8 cellular contexts compared by ENCODE assay signal in genomic region chr17:75130632-75131277, GRCh38. TPM values are rescaled to one million over a fixed set of nuclear protein-coding genes. Genes with fewer than 3 reads are reported as not detected.
DNase-seq lines count a peak whose midpoint lies in the region; ATAC-seq and TF ChIP-seq lines count a peak whose summit lies in the region.

No MANE protein-coding gene starts in this region.

- TF ChIP-seq CTCF in lung (IDR thresholded peaks at IDR 0.05; ENCODE audit: control extremely low read depth, extremely low read depth) = peak; percentile 1

- peak overlapping the region; percentile 58 for H3K27ac ChIP-seq in GM23248
- peak overlapping the region; percentile 70 for H3K27ac ChIP-seq in duodenal mucosa (ENCODE audit: low read depth, low read length)
- H3K27ac ChIP-seq in lung (ENCODE audit: low read depth in 1 of 2, low read length in 1 of 2) = peak overlapping the region; percentile 86 to 94

- H3K4me1 ChIP-seq in GM23248 (ENCODE audit: insufficient read depth) (no peaks in the 10 kb centered on the region), duodenal mucosa (ENCODE audit: control insufficient read depth in 1 of 2, insufficient read depth in 2 of 2, low read length in 2 of 2) (peaks cover 16 to 19% of the 10 kb centered on the region in 2 donors), lung (ENCODE audit: control insufficient read depth in 2 of 2, insufficient read depth in 2 of 2, low read length in 2 of 2) (peaks cover 0 to 5% of the 10 kb centered on the region in 2 donors)

- WGBS in GM23248 (ENCODE audit: low coverage in 1 of 2, low lambda C conversion rate in 2 of 2, missing lambda C conversion rate in 2 of 2), 2 experiments = 13 to 18% methylated on average over 19 to 29 of the region's 29 CpGs
- 13 to 17% methylated on average over 27 to 29 of the region's 29 CpGs for WGBS in lung, 2 donors

- peaks cover 20% of the 10 kb centered on the region; the same call in 1 of the 2 replicates for H3K79me2 ChIP-seq in GM23248 (ENCODE audit: insufficient read depth)

- in situ Hi-C loops in GM23248 (cut with MboI) = no loop called here

- H3K4me3 ChIP-seq in GM23248 (peak overlapping the region; percentile 86), duodenal mucosa (ENCODE audit: low read depth in 1 of 2, low read length in 2 of 2) (peak overlapping the region; percentile 77 to 79), lung (peak overlapping the region; percentile 75)

- CTCF ChIA-PET in activated CD4-positive, alpha-beta T cell treated with anti-CD3 and anti-CD28 coated beads, Interleukin-2, amount 10 ng/mL, durations not matched to agents 7 days and 5 days (lab: Charles Lee) = interaction anchor here (0.5 to 13.8 kb wide), 19 partner anchors 10 to 169 kb away, joined by 3 to 150 read pairs (median 4); no protein-coding TSS in a partner anchor

- ATAC-seq in lung (ENCODE audit: insufficient read depth, low FRiP score) = peak; percentile 52
- no peak for ATAC-seq in GM18870 (IDR thresholded peaks at IDR 0.05; ENCODE audit: unreplicated experiment)

- H3K36me3 Mint-ChIP-seq in activated CD4-positive, alpha-beta T cell treated with anti-CD3 and anti-CD28 coated beads, Interleukin-2, amount 10 ng/mL, durations not matched to agents 7 days and 5 days (ENCODE audit: low read depth) = peaks cover 22% of the 10 kb centered on the region

- H3K36me3 ChIP-seq in GM23248 (ENCODE audit: low read depth) (0 out of 2 replicates have a peak, but pooled peaks cover 2% of the 10 kb centered on the region), duodenal mucosa (ENCODE audit: control insufficient read depth in 1 of 2, insufficient read depth in 2 of 2, low read length in 2 of 2) (peaks cover 3 to 27% of the 10 kb centered on the region in 2 donors), lung (ENCODE audit: control insufficient read depth in 2 of 2, insufficient read depth in 2 of 2, low read length in 2 of 2) (peaks cover 0 to 17% of the 10 kb centered on the region in 2 donors)

- H3K9me3 ChIP-seq in GM23248 (ENCODE audit: low read depth) (no peaks in the 10 kb centered on the region), duodenal mucosa (ENCODE audit: control insufficient read depth in 1 of 2, low read length in 2 of 2) (no peaks in the 10 kb centered on the region), lung (ENCODE audit: control insufficient read depth in 2 of 2, insufficient read depth in 1 of 2, low read length in 1 of 2) (no peaks in the 10 kb centered on the region)

- H2AFZ ChIP-seq in GM23248 = peak overlapping the region; percentile 89

- no peaks in the 10 kb centered on the region for H3K9me3 Mint-ChIP-seq in activated CD4-positive, alpha-beta T cell treated with anti-CD3 and anti-CD28 coated beads, Interleukin-2, amount 10 ng/mL, durations not matched to agents 7 days and 5 days

- POLR2A ChIA-PET in activated CD4-positive, alpha-beta T cell treated with anti-CD3 and anti-CD28 coated beads, Interleukin-2, amount 10 ng/mL, durations not matched to agents 7 days and 5 days (lab: Charles Lee) = interaction anchor here (0.6 kb wide), 1 partner anchor 119 kb away, joined by 5 read pairs; no protein-coding TSS in a partner anchor

- peak overlapping the region; percentile 93 for H3K4me2 ChIP-seq in GM23248 (ENCODE audit: unreplicated experiment)

- peaks cover 35% of the 10 kb centered on the region for H3K4me1 Mint-ChIP-seq in activated CD4-positive, alpha-beta T cell treated with anti-CD3 and anti-CD28 coated beads, Interleukin-2, amount 10 ng/mL, durations not matched to agents 7 days and 5 days

- peak overlapping the region; percentile 89 for H3K27ac Mint-ChIP-seq in activated CD4-positive, alpha-beta T cell treated with anti-CD3 and anti-CD28 coated beads, Interleukin-2, amount 10 ng/mL, durations not matched to agents 7 days and 5 days

- DNase-seq in COR-L47 (lab: John Stamatoyannopoulos, UW) (peak; percentile 78), GM23248 (peak; percentile 76), NCI-H2171 (lab: John Stamatoyannopoulos, UW) (peak; percentile 87), lung (ENCODE audit: low spot score) (peak; percentile 49)
- peak; percentile 55 for DNase-seq in activated CD4-positive, alpha-beta T cell treated with anti-CD3 and anti-CD28 coated beads, Interleukin-2, amount 10 ng/mL, durations not matched to agents 7 days and 5 days
- peak; percentile 20 to 37 for DNase-seq in stimulated activated CD8-positive, alpha-beta memory T cell treated with anti-CD3 and anti-CD28 coated beads, Interleukin-7, amount 100 ng/mL, for 48 hours (ENCODE audit: extremely low read depth in 1 of 2, low read depth in 1 of 2)

- H3F3A ChIP-seq in GM23248 (ENCODE audit: insufficient read depth) = peaks cover 9% of the 10 kb centered on the region

- H3K4me3 Mint-ChIP-seq in activated CD4-positive, alpha-beta T cell treated with anti-CD3 and anti-CD28 coated beads, Interleukin-2, amount 10 ng/mL, durations not matched to agents 7 days and 5 days = peak overlapping the region; percentile 83

- no peaks in the 10 kb centered on the region for H3K9me2 ChIP-seq in GM23248 (ENCODE audit: insufficient read depth)

- no peaks in the 10 kb centered on the region for H3K27me3 ChIP-seq in GM23248 (replicated peaks; ENCODE audit: insufficient read depth)
- H3K27me3 ChIP-seq in duodenal mucosa (ENCODE audit: control insufficient read depth in 1 of 2, insufficient read depth in 2 of 2, low read length in 2 of 2) = no peaks in the 10 kb centered on the region
- H3K27me3 ChIP-seq in lung (ENCODE audit: control insufficient read depth, insufficient read depth) = no peaks in the 10 kb centered on the region

- H3K9ac ChIP-seq in GM23248 (peak overlapping the region; percentile 85), duodenal mucosa (ENCODE audit: low read depth in 1 of 2, low read length in 2 of 2) (peak overlapping the region; percentile 79 to 82)

- H4K20me1 ChIP-seq in GM23248 (ENCODE audit: insufficient read depth) = no peaks in the 10 kb centered on the region

- no peaks in the 10 kb centered on the region for H3K27me3 Mint-ChIP-seq in activated CD4-positive, alpha-beta T cell treated with anti-CD3 and anti-CD28 coated beads, Interleukin-2, amount 10 ng/mL, durations not matched to agents 7 days and 5 days

RNA-seq across cellular contexts. Expression of gene NT5C, which starts 0.8 kb away (rescaled TPM):
- total RNA-seq in GM23248 (2014; rRNA removed; shearing (Covaris generic)) = 51.5 and 60.8 TPM in 2 replicates
- polyA plus RNA-seq in GM23248 (2016; fragmentation: Nextera tagmentation; extraction: Ambion mirVana) (66.5 and 67.9 TPM in 2 replicates), lung (10 to 100 TPM; 81.2 to 96.3 TPM)
- 10 to 100 TPM; 45.2 to 50.4 TPM for total RNA-seq in activated CD4-positive, alpha-beta T cell treated with anti-CD3 and anti-CD28 coated beads, Interleukin-2, amount 10 ng/mL, durations not matched to agents 7 days and 5 days
- 10 to 100 TPM; 64.4 to 75.3 TPM for total RNA-seq in lung

RNA-seq across cellular contexts. Expression of gene ARMC7, which starts 21.0 kb away (rescaled TPM):
- total RNA-seq in GM23248 (2014; rRNA removed; shearing (Covaris generic)) = 1.3 and 3.8 TPM in 2 replicates
- 9.8 and 11.3 TPM in 2 replicates for polyA plus RNA-seq in GM23248 (2016; fragmentation: Nextera tagmentation; extraction: Ambion mirVana)
- 10 to 100 TPM; 18.5 to 18.8 TPM for total RNA-seq in activated CD4-positive, alpha-beta T cell treated with anti-CD3 and anti-CD28 coated beads, Interleukin-2, amount 10 ng/mL, durations not matched to agents 7 days and 5 days
- 10 to 100 TPM in 1 of 2 donors, 1 to 10 TPM in 1; 8.1 to 19.2 TPM for total RNA-seq in lung
- 10 to 100 TPM; 10.2 to 13.5 TPM for polyA plus RNA-seq in lung

RNA-seq across cellular contexts. Expression of gene JPT1, which starts 23.6 kb away (rescaled TPM):
- total RNA-seq in GM23248 (2014; rRNA removed; shearing (Covaris generic)) = 54.0 and 59.8 TPM in 2 replicates
- polyA plus RNA-seq in GM23248 (2016; fragmentation: Nextera tagmentation; extraction: Ambion mirVana) = 199 TPM in 2 replicates
- 100 to 1,000 TPM; 277 to 280 TPM for total RNA-seq in activated CD4-positive, alpha-beta T cell treated with anti-CD3 and anti-CD28 coated beads, Interleukin-2, amount 10 ng/mL, durations not matched to agents 7 days and 5 days
- total RNA-seq in lung = 10 to 100 TPM; 35.1 to 60.7 TPM
- 100 to 1,000 TPM; 134 to 140 TPM for polyA plus RNA-seq in lung

RNA-seq across cellular contexts. Expression of gene SLC16A5, which starts 43.0 kb away (rescaled TPM):
- total RNA-seq in GM23248 (2014; rRNA removed; shearing (Covaris generic)) = 10.6 and 11.1 TPM in 2 replicates
- polyA plus RNA-seq in GM23248 (2016; fragmentation: Nextera tagmentation; extraction: Ambion mirVana) (4.8 and 5.4 TPM in 2 replicates), lung (10 to 100 TPM; 27.9 to 48.0 TPM)
- total RNA-seq in activated CD4-positive, alpha-beta T cell treated with anti-CD3 and anti-CD28 coated beads, Interleukin-2, amount 10 ng/mL, durations not matched to agents 7 days and 5 days = 10 to 100 TPM; 11.4 to 12.2 TPM
- total RNA-seq in lung = 10 to 100 TPM; 36.7 to 74.0 TPM

RNA-seq across cellular contexts. Expression of gene SUMO2, which starts 52.0 kb away (rescaled TPM):
- total RNA-seq in GM23248 (2014; rRNA removed; shearing (Covaris generic)) = 70.8 and 86.5 TPM in 2 replicates
- polyA plus RNA-seq in GM23248 (2016; fragmentation: Nextera tagmentation; extraction: Ambion mirVana) = 465 and 472 TPM in 2 replicates
- 100 to 1,000 TPM; 527 to 642 TPM for total RNA-seq in activated CD4-positive, alpha-beta T cell treated with anti-CD3 and anti-CD28 coated beads, Interleukin-2, amount 10 ng/mL, durations not matched to agents 7 days and 5 days
- 100 to 1,000 TPM in 1 of 2 donors, 10 to 100 TPM in 1; 89.9 to 242 TPM for total RNA-seq in lung
- 10 to 100 TPM; 53.6 to 88.9 TPM for polyA plus RNA-seq in lung

Comparison
In these comparisons a context has a peak if more than half of its experiments do, and no peak if none do; other contexts are left out.
1. DNase-seq: peak in every context shown above with its lines; median percentile 87 in NCI-H2171; 78 in COR-L47; 76 in GM23248; 55 in activated CD4-positive, alpha-beta T cell treated with anti-CD3 and anti-CD28 coated beads, Interleukin-2, amount 10 ng/mL, durations not matched to agents 7 days and 5 days; 49 in lung; 28 in stimulated activated CD8-positive, alpha-beta memory T cell treated with anti-CD3 and anti-CD28 coated beads, Interleukin-7, amount 100 ng/mL, for 48 hours.